ENCODE assay signal across 8 cellular contexts in the genomic region with DNA sequence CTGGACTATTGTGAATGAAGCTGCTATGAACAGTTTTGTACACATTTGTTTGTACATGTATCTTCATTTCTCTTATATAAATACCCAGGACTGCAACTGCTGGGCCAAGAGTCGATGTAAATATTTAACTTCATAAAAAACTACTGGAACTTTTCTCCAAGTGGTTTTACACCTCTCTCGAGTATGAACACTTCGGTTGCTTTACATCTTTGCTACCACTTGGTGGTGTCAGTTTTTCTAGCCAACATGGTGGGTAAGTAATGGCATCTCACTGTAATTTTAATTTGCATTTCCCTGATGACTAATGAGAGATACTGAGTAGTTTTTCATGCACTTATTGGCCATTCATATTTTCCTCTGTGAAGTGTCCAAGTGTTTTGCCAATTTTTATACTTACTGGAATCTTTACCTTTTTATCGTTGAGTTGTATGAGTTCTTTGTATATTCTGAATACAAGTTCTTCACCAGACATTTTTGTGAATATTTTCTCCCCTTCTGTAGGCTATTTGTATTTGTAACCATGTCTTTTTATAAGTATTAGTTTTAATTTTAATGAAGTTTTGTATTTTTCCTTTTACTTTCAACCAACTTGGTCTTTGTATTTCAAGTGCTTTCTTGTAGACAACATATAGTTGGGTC. TPM values are rescaled to one million over a fixed set of nuclear protein-coding genes. Genes with fewer than 3 reads are reported as not detected.
DNase-seq lines count a peak whose midpoint lies in the region; ATAC-seq, FAIRE-seq and TF ChIP-seq lines count a peak whose summit lies in the region.

No MANE protein-coding gene starts in this region.

- POLR2A ChIA-PET in CD8-positive, alpha-beta T cell (lab: Charles Lee): no interaction called here

- no peaks in the 10 kb centered on the region for H3K9me3 Mint-ChIP-seq in activated naive CD8-positive, alpha-beta T cell treated with anti-CD3 and anti-CD28 coated beads, Interleukin-2, amount 50 U/mL, for 24 hours
- H3K9me3 Mint-ChIP-seq in CD8-positive, alpha-beta T cell: no peaks in the 10 kb centered on the region

- H3K4me3 ChIP-seq in AG10803 (ENCODE audit: low read length) (no peak overlapping the region), lower lobe of right lung (no peak overlapping the region)
- no peak overlapping the region for H3K4me3 ChIP-seq in CD8-positive, alpha-beta T cell (ENCODE audit: low read depth, low read length)

- no peak overlapping the region for H3K27ac Mint-ChIP-seq in activated naive CD8-positive, alpha-beta T cell treated with anti-CD3 and anti-CD28 coated beads, Interleukin-2, amount 50 U/mL, for 24 hours
- no peak overlapping the region for H3K27ac Mint-ChIP-seq in CD8-positive, alpha-beta T cell

- peak; percentile 62 for TF ChIP-seq CTCF in AG10803 (conservative IDR thresholded peaks at IDR 0.05; ENCODE audit: low read length)
- TF ChIP-seq CTCF in lower lobe of right lung (IDR thresholded peaks at IDR 0.05): peak; percentile 32
- no peak for TF ChIP-seq CTCF in CD8-positive, alpha-beta T cell (IDR thresholded peaks at IDR 0.05)

- H3K36me3 ChIP-seq in lower lobe of right lung: no peaks in the 10 kb centered on the region
- H3K36me3 ChIP-seq in CD8-positive, alpha-beta T cell (ENCODE audit: insufficient read depth, low read length): no peaks in the 10 kb centered on the region

- ATAC-seq in activated naive CD8-positive, alpha-beta T cell treated with anti-CD3 and anti-CD28 coated beads, Interleukin-2, amount 50 U/mL, for 24 hours: peak; percentile 80
- ATAC-seq in lower lobe of right lung (no peak), HG02642 (IDR thresholded peaks at IDR 0.05; ENCODE audit: poor library complexity, unreplicated experiment) (no peak)
- no peak for ATAC-seq in CD8-positive, alpha-beta T cell

- intact Hi-C loops in lower lobe of right lung (cut with DNase I): no loop called here
- intact Hi-C loops in CD8-positive, alpha-beta T cell (cut with DNase I, micrococcal nuclease): no loop called here

- peak; percentile 76 for FAIRE-seq in GM12892 (lab: Jason Lieb, UNC)

- no peaks in the 10 kb centered on the region for H3K36me3 Mint-ChIP-seq in activated naive CD8-positive, alpha-beta T cell treated with anti-CD3 and anti-CD28 coated beads, Interleukin-2, amount 50 U/mL, for 24 hours (ENCODE audit: low read depth)
- no peaks in the 10 kb centered on the region for H3K36me3 Mint-ChIP-seq in CD8-positive, alpha-beta T cell

- CTCF ChIA-PET in CD8-positive, alpha-beta T cell (lab: Charles Lee): interaction anchor here (1.1 kb wide), 1 partner anchor 15 kb away, joined by 3 read pairs; no protein-coding TSS in a partner anchor

- peak; percentile 42 for DNase-seq in AG10803 (ENCODE audit: low read depth)
- DNase-seq in GM12892 (ENCODE audit: insufficient read length): no peak
- DNase-seq in Kasumi-1 (lab: John Stamatoyannopoulos, UW): peak; percentile 28 to 61
- no peak for DNase-seq in activated naive CD8-positive, alpha-beta T cell treated with anti-CD3 and anti-CD28 coated beads, Interleukin-2, amount 50 U/mL, for 24 hours
- no peak for DNase-seq in lower lobe of right lung
- DNase-seq in stimulated activated CD4-positive, alpha-beta T cell treated with anti-CD3 and anti-CD28 coated beads, Interleukin-12 subunit alpha, Interleukin-12 subunit beta, amount 100 ng/mL, for 4 hours: no peak
- no peak for DNase-seq in CD8-positive, alpha-beta T cell

- H3K4me3 Mint-ChIP-seq in activated naive CD8-positive, alpha-beta T cell treated with anti-CD3 and anti-CD28 coated beads, Interleukin-2, amount 50 U/mL, for 24 hours: no peak overlapping the region
- H3K4me3 Mint-ChIP-seq in CD8-positive, alpha-beta T cell: no peak overlapping the region

- H3K27ac ChIP-seq in lower lobe of right lung: no peak overlapping the region
- H3K27ac ChIP-seq in CD8-positive, alpha-beta T cell (ENCODE audit: low read depth, low read length): no peak overlapping the region

- H3K4me1 Mint-ChIP-seq in activated naive CD8-positive, alpha-beta T cell treated with anti-CD3 and anti-CD28 coated beads, Interleukin-2, amount 50 U/mL, for 24 hours: peaks cover 5% of the 10 kb centered on the region
- no peaks in the 10 kb centered on the region for H3K4me1 Mint-ChIP-seq in CD8-positive, alpha-beta T cell (ENCODE audit: low read depth)

- peaks cover 4% of the 10 kb centered on the region for H3K27me3 Mint-ChIP-seq in activated naive CD8-positive, alpha-beta T cell treated with anti-CD3 and anti-CD28 coated beads, Interleukin-2, amount 50 U/mL, for 24 hours
- H3K27me3 Mint-ChIP-seq in CD8-positive, alpha-beta T cell (ENCODE audit: low read depth): peaks cover 11% of the 10 kb centered on the region

- no peaks in the 10 kb centered on the region for H3K4me1 ChIP-seq in lower lobe of right lung
- no peaks in the 10 kb centered on the region for H3K4me1 ChIP-seq in CD8-positive, alpha-beta T cell (ENCODE audit: insufficient read depth, low read length)

- no peak for TF ChIP-seq POLR2A in GM12892 (IDR thresholded peaks at IDR 0.05; ENCODE audit: low read depth, low read length)

- H3K9me3 ChIP-seq in lower lobe of right lung: no peaks in the 10 kb centered on the region
- no peaks in the 10 kb centered on the region for H3K9me3 ChIP-seq in CD8-positive, alpha-beta T cell (ENCODE audit: low read length)

- no peaks in the 10 kb centered on the region for H3K27me3 ChIP-seq in lower lobe of right lung (ENCODE audit: low read depth)
- H3K27me3 ChIP-seq in CD8-positive, alpha-beta T cell (ENCODE audit: insufficient read depth, low read length): no peaks in the 10 kb centered on the region

RNA-seq across cellular contexts. Expression of a gene that starts 44.4 kb away (rescaled TPM):
- 0.59 TPM for polyA plus RNA-seq in GM12892 (2012; ENCODE audit: missing spikeins)
- total RNA-seq in lower lobe of right lung: 41.0 TPM
- not detected for total RNA-seq in CD8-positive, alpha-beta T cell

Comparison
In these comparisons a context has a peak if more than half of its experiments do, and no peak if none do; other contexts are left out.
1. DNase-seq: peak in AG10803 (single experiment) and Kasumi-1 (2 of 2); none in GM12892 (single experiment), activated naive CD8-positive, alpha-beta T cell treated with anti-CD3 and anti-CD28 coated beads, Interleukin-2, amount 50 U/mL, for 24 hours (single experiment), lower lobe of right lung (single experiment), stimulated activated CD4-positive, alpha-beta T cell treated with anti-CD3 and anti-CD28 coated beads, Interleukin-12 subunit alpha, Interleukin-12 subunit beta, amount 100 ng/mL, for 4 hours (single experiment) and CD8-positive, alpha-beta T cell (0 of 7).
2. RNA of a gene that starts 44.4 kb away (total RNA-seq): 41.0 TPM in lower lobe of right lung (single experiment); not detected in CD8-positive, alpha-beta T cell; every median in the first group is over 10 times any median in the second.